Comparison of ENCODE assay signal across 18 cellular contexts in genomic region chrY:7781501-7781900, GRCh38.
DNase-seq lines count a peak whose midpoint lies in the region; ATAC-seq and TF ChIP-seq lines count a peak whose summit lies in the region.
"Had no signal": no experiment of that assay in that cellular context is flagged by ENCODE, and none has a peak within 500 bp of the region (broad histone marks: within the 10 kb centered on the region; RNA-seq: fewer than 3 reads in every experiment).

No MANE protein-coding gene starts in this region.

- POLR2A ChIA-PET in RWPE1 (lab: Yijun Ruan, JAX; ENCODE audit: low non-redundant PET), result no interaction called here

- ATAC-seq in upper lobe of right lung (peak; percentile 59), left colon (no peak), HG03571 (IDR thresholded peaks at IDR 0.05; ENCODE audit: unreplicated experiment) (no peak), gastrocnemius medialis (no peak)
- ATAC-seq: GM23338, K562 had no signal

- TF ChIP-seq POLR2A in gastrocnemius medialis (IDR thresholded peaks at IDR 0.05), result no peak

- intact Hi-C loops in upper lobe of right lung (cut with DNase I) (no loop called here), left colon (cut with DNase I, micrococcal nuclease) (no loop called here), gastrocnemius medialis (cut with DNase I; ENCODE audit: low total_unique reads) (no loop called here)

- in situ Hi-C loops in gastrocnemius medialis (cut with MboI; ENCODE audit: low sequenced_read_pairs in 4 of 4), result no loop called here

- H3K4me3 ChIP-seq in upper lobe of right lung (no peak overlapping the region), gastrocnemius medialis (no peak overlapping the region)
- H3K4me3 ChIP-seq: BLaER1, GM23338, K562 had no signal

- CTCF ChIA-PET in RWPE1 (lab: Yijun Ruan, JAX), result no interaction called here

- H3K27me3 ChIP-seq in upper lobe of right lung (no peaks in the 10 kb centered on the region), gastrocnemius medialis (no peaks in the 10 kb centered on the region)
- H3K27me3 ChIP-seq: BLaER1 had no signal

- no peaks in the 10 kb centered on the region for H3K4me1 ChIP-seq in upper lobe of right lung
- H3K4me1 ChIP-seq in gastrocnemius medialis, result no peaks in the 10 kb centered on the region
- H3K4me1 ChIP-seq: BLaER1 had no signal

- peak; percentile 3 for DNase-seq in RWPE1 (ENCODE audit: low spot score)
- peak; percentile 82 for DNase-seq in epithelial cell of prostate (ENCODE audit: low read depth, low spot score)
- no peak for DNase-seq in upper lobe of right lung
- DNase-seq in left colon, result no peak
- DNase-seq in gastrocnemius medialis, result no peak
- DNase-seq: 8988T; Calu3; CD4-positive, alpha-beta memory T cell; DMS79 treated with DMSO at 0.1 percent for 48 hours; GF-D8; HCEC 1CT; IMR-90 had no signal

- TF ChIP-seq CTCF in 22Rv1 (IDR thresholded peaks at IDR 0.05) (no peak), RWPE1 (conservative IDR thresholded peaks at IDR 0.05; ENCODE audit: low read depth) (no peak), upper lobe of right lung (IDR thresholded peaks at IDR 0.05) (no peak), gastrocnemius medialis (IDR thresholded peaks at IDR 0.05 in 4 of 5, conservative IDR thresholded peaks at IDR 0.05 in 1 of 5) (no peak)

- H3K27ac ChIP-seq in 22Rv1 (peak overlapping the region; percentile 65), RWPE1 (no peak overlapping the region), epithelial cell of prostate (peak overlapping the region; percentile 58), upper lobe of right lung (no peak overlapping the region), gastrocnemius medialis (no peak overlapping the region)
- H3K27ac ChIP-seq: BLaER1, HL-60 had no signal

- H3K9me3 ChIP-seq in upper lobe of right lung (no peaks in the 10 kb centered on the region), gastrocnemius medialis (no peaks in the 10 kb centered on the region)
- H3K9me3 ChIP-seq: BLaER1 had no signal

- H3K36me3 ChIP-seq in upper lobe of right lung, result no peaks in the 10 kb centered on the region
- no peaks in the 10 kb centered on the region for H3K36me3 ChIP-seq in gastrocnemius medialis
- H3K36me3 ChIP-seq: BLaER1 had no signal

Comparison
In these comparisons a context has a peak if more than half of its experiments do, and no peak if none do; other contexts are left out.
1. H3K27ac ChIP-seq: peak in 22Rv1 (single experiment) and epithelial cell of prostate (single experiment); none in RWPE1 (single experiment), upper lobe of right lung (single experiment) and gastrocnemius medialis (0 of 4).
2. DNase-seq: peak in RWPE1 (single experiment) and epithelial cell of prostate (single experiment); none in upper lobe of right lung (single experiment), left colon (0 of 2) and gastrocnemius medialis (0 of 2).